Comparison of ENCODE assay signal across 8 cellular contexts in the genomic region with DNA sequence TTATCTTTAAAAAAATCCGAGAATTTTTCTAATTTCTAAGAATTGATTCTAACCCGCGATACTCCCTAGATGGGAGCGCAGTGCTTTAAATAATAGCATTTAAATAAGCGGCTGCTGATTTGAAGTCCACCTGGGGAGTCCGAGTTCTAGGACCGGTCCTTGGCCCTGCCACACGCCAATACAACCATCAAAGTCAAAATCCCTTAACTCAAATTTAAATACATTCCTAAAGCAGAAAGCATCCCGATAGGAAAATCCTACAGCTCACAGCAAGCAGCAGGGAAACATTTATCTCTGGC. TPM values are rescaled to one million over a fixed set of nuclear protein-coding genes. Genes with fewer than 3 reads are reported as not detected.
DNase-seq lines count a peak whose midpoint lies in the region; ATAC-seq, FAIRE-seq and TF ChIP-seq lines count a peak whose summit lies in the region.

No MANE protein-coding gene starts in this region.

- DNase-seq in GM19239 (ENCODE audit: insufficient read length, low spot score) (no peak), SJCRH30 (no peak), fibroblast of villous mesenchyme (ENCODE audit: low read depth) (no peak), skeletal muscle cell (ENCODE audit: low read depth) (no peak), GM10248 (ENCODE audit: extremely low spot score) (no peak)
- no peak for DNase-seq in NK-92 treated with Interleukin-12 subunit alpha and Interleukin-12 subunit beta, amount 100 ng/mL, for 24 hours (lab: John Stamatoyannopoulos, UW)

- CTCF ChIA-PET in GM10248 (lab: Yijun Ruan, JAX): interaction anchor here (0.7 to 2.4 kb wide), 15 partner anchors 9 to 77 kb away, joined by 3 to 9 read pairs (median 4); a partner anchor contains a TSS

- no peak for ATAC-seq in HG03045 (IDR thresholded peaks at IDR 0.05; ENCODE audit: unreplicated experiment)
- no peak for ATAC-seq in HG03520 (IDR thresholded peaks at IDR 0.05; ENCODE audit: unreplicated experiment)

- H3K27ac ChIP-seq in SJCRH30: peak overlapping the region; percentile 95

- POLR2A ChIA-PET in GM10248 (lab: Yijun Ruan, JAX): interaction anchor here (0.6 to 0.7 kb wide), 2 partner anchors 42 to 45 kb away, joined by 3 to 5 read pairs; no protein-coding TSS in a partner anchor

- no peaks in the 10 kb centered on the region for H3K4me1 ChIP-seq in SJCRH30

- TF ChIP-seq CTCF in fibroblast of villous mesenchyme (IDR thresholded peaks at IDR 0.05; ENCODE audit: insufficient read depth, low read depth, low read length) (no peak), GM10248 (IDR thresholded peaks at IDR 0.05; ENCODE audit: control extremely low read depth, extremely low read depth, low read depth, missing control alignments) (no peak)

- H3K36me3 ChIP-seq in SJCRH30: peaks cover 3% of the 10 kb centered on the region; the same call in 1 of the 2 replicates

- H3K4me3 ChIP-seq in SJCRH30: peak overlapping the region; percentile 72
- peak overlapping the region; percentile 97 for H3K4me3 ChIP-seq in fibroblast of villous mesenchyme (ENCODE audit: low read depth, low read length)
- H3K4me3 ChIP-seq in skeletal muscle cell (ENCODE audit: low read depth, low read length): peak overlapping the region; percentile 96

- H3K9me3 ChIP-seq in SJCRH30 (replicated peaks): no peaks in the 10 kb centered on the region

- no peaks in the 10 kb centered on the region for H3K27me3 ChIP-seq in SJCRH30

- FAIRE-seq in GM19239 (lab: Jason Lieb, UNC): peak; percentile 11

RNA-seq across cellular contexts. Expression of a gene that starts 0.5 kb away (rescaled TPM):
- 43.5 and 43.9 TPM in 2 replicates for total RNA-seq in SJCRH30 (2014; rRNA removed; shearing (Covaris generic))
- total RNA-seq in fibroblast of villous mesenchyme: 36.1 and 73.4 TPM in 2 replicates

RNA-seq across cellular contexts. Expression of a gene that starts 39.2 kb away (rescaled TPM):
- total RNA-seq in SJCRH30 (2014; rRNA removed; shearing (Covaris generic)): 1.1 and 1.4 TPM in 2 replicates
- 9.7 and 21.2 TPM in 2 replicates for total RNA-seq in fibroblast of villous mesenchyme
